In genomic region chr4:173301518-173302201, GRCh38 we compare ENCODE assay signal across 8 cellular contexts. TPM values are rescaled to one million over a fixed set of nuclear protein-coding genes. Genes with fewer than 3 reads are reported as not detected.
DNase-seq lines count a peak whose midpoint lies in the region; ATAC-seq and TF ChIP-seq lines count a peak whose summit lies in the region.

No MANE protein-coding gene starts in this region.

- peaks cover 1% of the 10 kb centered on the region; the same call in 1 of the 2 replicates for H3K36me3 ChIP-seq in H7 (replicated peaks; ENCODE audit: control insufficient read depth, insufficient read depth, low read length)
- H3K36me3 ChIP-seq in OCI-LY7 (ENCODE audit: insufficient read depth, low read length) = peaks cover 48% of the 10 kb centered on the region

- DNase-seq in SKM-1 (lab: John Stamatoyannopoulos, UW; ENCODE audit: unreplicated experiment) = peak; percentile 21
- DNase-seq in SKM-1 treated with dmso at 0.1 percent for 144 hours (lab: John Stamatoyannopoulos, UW; ENCODE audit: unreplicated experiment) = no peak
- DNase-seq in H7 = peak; percentile 12
- DNase-seq in OCI-LY7 (ENCODE audit: low spot score) = peak; percentile 53
- DNase-seq in epithelial cell of esophagus (ENCODE audit: low read depth) = peak; percentile 23
- no peak for DNase-seq in osteocyte (ENCODE audit: extremely low spot score, unreplicated experiment)
- no peak for DNase-seq in NCI-H2171 treated with DMSO at 0.1 percent for 48 hours (lab: John Stamatoyannopoulos, UW)

- CTCF ChIA-PET in OCI-LY7 (lab: Charles Lee; ENCODE audit: unreplicated experiment) = interaction anchor here (0.6 to 2.9 kb wide), 4 partner anchors 38 to 288 kb away, joined by 3 to 18 read pairs (median 4); no protein-coding TSS in a partner anchor

- peaks cover 7% of the 10 kb centered on the region for H3K4me1 Mint-ChIP-seq in osteocyte (ENCODE audit: unreplicated experiment)

- no peak overlapping the region for H3K4me2 ChIP-seq in OCI-LY7 (ENCODE audit: low read length)

- no peak overlapping the region for H2AFZ ChIP-seq in OCI-LY7 (ENCODE audit: low read length)

- no peak overlapping the region for H3K27ac ChIP-seq in OCI-LY7 (ENCODE audit: low read depth, low read length, poor library complexity, severe bottlenecking)

- H3K4me1 ChIP-seq in OCI-LY7 (ENCODE audit: insufficient read depth, low read length, poor library complexity, severe bottlenecking) = no peaks in the 10 kb centered on the region

- H3K27ac Mint-ChIP-seq in osteocyte (ENCODE audit: unreplicated experiment) = peak overlapping the region; percentile 13

- peaks cover 14% of the 10 kb centered on the region; the same call in 1 of the 2 replicates for H3K9me3 ChIP-seq in OCI-LY7 (ENCODE audit: low read length)

- H3K9me2 ChIP-seq in OCI-LY7 (ENCODE audit: insufficient read depth, low read length) = no peaks in the 10 kb centered on the region

- no peaks in the 10 kb centered on the region for H3K79me2 ChIP-seq in OCI-LY7 (ENCODE audit: insufficient read depth, low read depth, low read length)

- POLR2A ChIA-PET in OCI-LY7 (lab: Charles Lee) = interaction anchor here (0.5 to 1.9 kb wide), 10 partner anchors 10 to 314 kb away, joined by 3 to 12 read pairs (median 4); no protein-coding TSS in a partner anchor

- H4K20me1 ChIP-seq in OCI-LY7 (ENCODE audit: insufficient read depth, low read length) = no peaks in the 10 kb centered on the region

- TF ChIP-seq CTCF in OCI-LY7 (conservative IDR thresholded peaks at IDR 0.05; ENCODE audit: low read length) (peak; percentile 98), epithelial cell of esophagus (IDR thresholded peaks at IDR 0.05; ENCODE audit: insufficient read depth, low read depth, low read length, missing control alignments) (peak; percentile 49), osteocyte (IDR thresholded peaks at IDR 0.05) (peak; percentile 76)

- H3K27me3 ChIP-seq in H7 (ENCODE audit: control insufficient read depth, insufficient read depth, low read length) = no peaks in the 10 kb centered on the region

- H3K27me3 Mint-ChIP-seq in osteocyte (ENCODE audit: unreplicated experiment) = no peaks in the 10 kb centered on the region

- peaks cover 9% of the 10 kb centered on the region for H3K9me3 Mint-ChIP-seq in osteocyte (ENCODE audit: unreplicated experiment)

- intact Hi-C loops in OCI-LY7 (cut with micrococcal nuclease; ENCODE audit: unreplicated experiment) = loop anchor here (2.0 to 5.0 kb wide), 2 partner anchors 274 to 289 kb away; no protein-coding TSS in a partner anchor

- peaks cover 13% of the 10 kb centered on the region for H3K36me3 Mint-ChIP-seq in osteocyte (ENCODE audit: unreplicated experiment)

- H3K4me3 Mint-ChIP-seq in osteocyte (ENCODE audit: unreplicated experiment) = no peak overlapping the region

- no TSS peak for BruUV-seq in OCI-LY7 (replicated peaks; lab: Mats Ljungman, UMichigan)

- no peak for ATAC-seq in GM21526 (IDR thresholded peaks at IDR 0.05; ENCODE audit: low FRiP score, unreplicated experiment)

- H3K4me3 ChIP-seq in H7 (ENCODE audit: insufficient read depth, low read depth, low read length) (no peak overlapping the region), OCI-LY7 (ENCODE audit: low read depth, low read length, poor library complexity, severe bottlenecking) (no peak overlapping the region), epithelial cell of esophagus (ENCODE audit: low read length) (no peak overlapping the region)

RNA-seq across cellular contexts. Expression of gene HMGB2, which starts 32.5 kb away (rescaled TPM):
- total RNA-seq in H7 (2014; rRNA removed; shearing (Covaris generic)) = 197 and 268 TPM in 2 replicates
- 697 and 1,101 TPM in 2 replicates for total RNA-seq in OCI-LY7 (2014; rRNA removed; shearing (Covaris generic))
- total RNA-seq in OCI-LY7 (2022) (810 and 934 TPM in 2 replicates), osteocyte (51.7 and 56.3 TPM in 2 replicates)

Comparison
In these comparisons a context has a peak if more than half of its experiments do, and no peak if none do; other contexts are left out.
1. DNase-seq: peak in SKM-1 (single experiment), H7 (single experiment), OCI-LY7 (single experiment) and epithelial cell of esophagus (single experiment); none in SKM-1 treated with dmso at 0.1 percent for 144 hours (single experiment), osteocyte (single experiment) and NCI-H2171 treated with DMSO at 0.1 percent for 48 hours (single experiment).
2. Peak in every context shown above with its lines, with median percentiles within 50 percentile points of each other: CTCF ChIP-seq.